In genomic region chr1:154442006-154442740, GRCh38 we compare ENCODE assay signal across 8 cellular contexts. TPM values are rescaled to one million over a fixed set of nuclear protein-coding genes. Genes with fewer than 3 reads are reported as not detected.
DNase-seq lines count a peak whose midpoint lies in the region; ATAC-seq and TF ChIP-seq lines count a peak whose summit lies in the region.
"Had no signal": no experiment of that assay in that cellular context is flagged by ENCODE, and none has a peak within 500 bp of the region (broad histone marks: within the 10 kb centered on the region; RNA-seq: fewer than 3 reads in every experiment).

No MANE protein-coding gene starts in this region.

- H3K4me3 ChIP-seq in GM12865 (ENCODE audit: low read depth, low read length) (no peak overlapping the region), Panc1 (ENCODE audit: low read depth in 2 of 2, low read length in 2 of 2) (no peak overlapping the region), fibroblast of the aortic adventitia (ENCODE audit: low read depth, low read length) (no peak overlapping the region), skeletal muscle satellite cell (ENCODE audit: low read length) (peak overlapping the region; percentile 27)

- BruUV-seq in Panc1 (replicated peaks; lab: Mats Ljungman, UMichigan): no TSS peak

- no peaks in the 10 kb centered on the region for H3K36me3 ChIP-seq in Panc1 (ENCODE audit: control insufficient read depth, insufficient read depth, low read length)
- H3K36me3 ChIP-seq in skeletal muscle satellite cell (ENCODE audit: insufficient read depth, low read length): peaks cover 2% of the 10 kb centered on the region

- H3K9me3 ChIP-seq in Panc1 (ENCODE audit: control insufficient read depth, insufficient read depth, low read depth, low read length): no peaks in the 10 kb centered on the region
- H3K9me3 ChIP-seq in skeletal muscle satellite cell (replicated peaks; ENCODE audit: low read length): no peaks in the 10 kb centered on the region

- intact Hi-C loops in Panc1 (cut with micrococcal nuclease; ENCODE audit: unreplicated experiment): no loop called here

- no peaks in the 10 kb centered on the region for H3K27me3 ChIP-seq in Panc1 (ENCODE audit: control insufficient read depth, insufficient read depth, low read length)
- H3K27me3 ChIP-seq in skeletal muscle satellite cell (ENCODE audit: control insufficient read depth, insufficient read depth, low read length): no peaks in the 10 kb centered on the region

- peak overlapping the region; percentile 21 for H3K9ac ChIP-seq in skeletal muscle satellite cell (ENCODE audit: low read depth, low read length)

- TF ChIP-seq CTCF in GM12865 (IDR thresholded peaks at IDR 0.05; ENCODE audit: insufficient read depth, low read depth, low read length, missing control alignments) (peak; percentile 40), Panc1 (IDR thresholded peaks at IDR 0.05) (no peak), fibroblast of the aortic adventitia (IDR thresholded peaks at IDR 0.05; ENCODE audit: insufficient read depth, low read length) (peak; percentile 25)

- ATAC-seq in Panc1: peak; percentile 61; the same call in 1 of the 2 replicates
- ATAC-seq in GM18867 (IDR thresholded peaks at IDR 0.05; ENCODE audit: unreplicated experiment): no peak

- in situ Hi-C loops in Panc1 (cut with HindIII; ENCODE audit: low pct_unique_long_range_greater_than_20kb, low sequenced_read_pairs): no loop called here

- CTCF ChIA-PET in Panc1 (lab: Charles Lee): no interaction called here

- DNase-seq in GM12865 (ENCODE audit: low read depth) (no peak), Panc1 (ENCODE audit: low read depth, low spot score) (no peak), fibroblast of the aortic adventitia (ENCODE audit: low read depth) (no peak), HuH-7.5 (ENCODE audit: low spot score) (no peak), anterior cingulate cortex (lab: John Stamatoyannopoulos, UW) (no peak)

- H3K27ac ChIP-seq in Panc1 (ENCODE audit: low read length): no peak overlapping the region

- peak overlapping the region; percentile 60 for H3K4me2 ChIP-seq in skeletal muscle satellite cell (ENCODE audit: low read length)

- POLR2A ChIA-PET in Panc1 (lab: Charles Lee): no interaction called here

- H3K4me1 ChIP-seq in Panc1 (ENCODE audit: control insufficient read depth, insufficient read depth, low read length) (no peaks in the 10 kb centered on the region), skeletal muscle satellite cell (ENCODE audit: control insufficient read depth, insufficient read depth, low read length) (peaks cover 29% of the 10 kb centered on the region)

RNA-seq across cellular contexts. Expression of gene IL6R, which starts 37.0 kb away (rescaled TPM):
- total RNA-seq in Panc1 (2021; ENCODE audit: unreplicated experiment) (12.2 TPM), fibroblast of the aortic adventitia (ENCODE audit: low replicate concordance) (1.3 and 5.3 TPM in 2 replicates)
- 14.1 TPM for polyA plus RNA-seq in Panc1 (2012; ENCODE audit: insufficient read length)
- total RNA-seq in skeletal muscle satellite cell (2012; rRNA removed): 10.3 and 13.7 TPM in 2 replicates

RNA-seq across cellular contexts. Expression of gene TDRD10, which starts 59.8 kb away (rescaled TPM):
- not detected for total RNA-seq in Panc1 (2021; ENCODE audit: unreplicated experiment)
- not detected for polyA plus RNA-seq in Panc1 (2012; ENCODE audit: insufficient read length)
- total RNA-seq in fibroblast of the aortic adventitia (ENCODE audit: low replicate concordance): not detected in 2 replicates
- total RNA-seq in skeletal muscle satellite cell (2012; rRNA removed): not detected in 2 replicates
- total RNA-seq: activated CD8-positive, alpha-beta memory T cell treated with anti-CD3 and anti-CD28 coated beads for 36 hours had no signal
